In the genomic region with DNA sequence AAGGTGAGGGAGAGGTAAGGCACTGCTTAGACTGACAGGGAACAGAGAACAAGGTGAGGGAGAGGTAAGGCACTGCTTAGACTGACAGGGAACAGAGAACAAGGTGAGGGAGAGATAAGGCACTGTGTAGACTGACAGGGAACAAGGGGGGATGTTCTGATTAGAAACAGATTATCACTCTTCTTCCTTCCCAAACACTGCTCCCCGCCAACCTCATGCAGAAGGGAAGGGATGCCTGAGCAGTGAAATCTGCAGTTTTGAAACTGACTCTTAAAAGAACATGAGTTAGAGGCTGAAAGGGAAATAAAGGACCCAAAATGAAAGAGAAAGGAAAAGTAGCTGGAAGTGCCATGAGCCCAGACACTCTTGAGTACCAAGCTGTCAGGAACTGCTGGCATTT, we compare ENCODE assay signal across 14 cellular contexts. TPM values are rescaled to one million over a fixed set of nuclear protein-coding genes. Genes with fewer than 3 reads are reported as not detected.
"Had no signal": no experiment of that assay in that cellular context is flagged by ENCODE, and none has a peak within 500 bp of the region (broad histone marks: within the 10 kb centered on the region; RNA-seq: fewer than 3 reads in every experiment).

No MANE protein-coding gene starts in this region.

- H3K4me1 Mint-ChIP-seq: nephron had no signal

- ATAC-seq: left colon had no signal

- H3K4me3 Mint-ChIP-seq: nephron; T-helper 2 cell treated with Interferon-gamma antibody and Interleukin-4, amounts not matched to agents 5 μg/mL and 100 μg/mL, for 36 hours had no signal

- H3K9me3 Mint-ChIP-seq: nephron; T-helper 2 cell treated with Interferon-gamma antibody and Interleukin-4, amounts not matched to agents 5 μg/mL and 100 μg/mL, for 36 hours had no signal

- DNase-seq: activated effector memory CD4-positive, alpha-beta T cell treated with anti-CD3 and anti-CD28 coated beads, Interleukin-2, amount 50 U/mL, for 16 hours; dermis blood vessel endothelial cell; effector memory CD4-positive, alpha-beta T cell; esophagus squamous epithelium; left colon; nucleus accumbens; sigmoid colon; stimulated activated CD4-positive, alpha-beta T cell treated with anti-CD3 and anti-CD28 coated beads, Interleukin-4, amount 100 ng/mL, for 4 hours; stimulated activated naive CD4-positive, alpha-beta T cell; substantia nigra; tibial artery had no signal

- H3K27ac Mint-ChIP-seq: nephron; T-helper 2 cell treated with Interferon-gamma antibody and Interleukin-4, amounts not matched to agents 5 μg/mL and 100 μg/mL, for 36 hours had no signal

RNA-seq across cellular contexts. Expression of gene NEFH, which starts 29.8 kb away (rescaled TPM):
- total RNA-seq: SJSA1 had no signal
